Comparison of ENCODE assay signal across 8 cellular contexts in genomic region chr10:61752111-61753011, GRCh38.
DNase-seq lines count a peak whose midpoint lies in the region; ATAC-seq and TF ChIP-seq lines count a peak whose summit lies in the region.

No MANE protein-coding gene starts in this region.

- no peaks in the 10 kb centered on the region for H3K36me3 ChIP-seq in tibial nerve

- WGBS in tibial nerve, 2 donors: 58 to 68% methylated on average over 6 of the region's 6 CpGs

- no peak for TF ChIP-seq CTCF in tibial nerve (IDR thresholded peaks at IDR 0.05)

- H3K4me3 ChIP-seq in tibial nerve: no peak overlapping the region

- peaks cover 29% of the 10 kb centered on the region for H3K4me1 Mint-ChIP-seq in activated naive CD4-positive, alpha-beta T cell treated with anti-CD3 and anti-CD28 coated beads, Interleukin-2, amount 10 ng/mL, durations not matched to agents 7 days and 5 days
- H3K4me1 Mint-ChIP-seq in activated naive CD8-positive, alpha-beta T cell (ENCODE audit: low read depth): peaks cover 27% of the 10 kb centered on the region
- H3K4me1 Mint-ChIP-seq in memory B cell: peaks cover 15% of the 10 kb centered on the region

- no peak for TF ChIP-seq EP300 in tibial nerve (IDR thresholded peaks at IDR 0.05)

- H3K9me3 ChIP-seq in tibial nerve: no peaks in the 10 kb centered on the region

- H3K27ac ChIP-seq in tibial nerve: peak overlapping the region in 1 of 4 donors; percentile 24

- peak overlapping the region; percentile 86 for H3K27ac Mint-ChIP-seq in activated naive CD4-positive, alpha-beta T cell treated with anti-CD3 and anti-CD28 coated beads, Interleukin-2, amount 10 ng/mL, durations not matched to agents 7 days and 5 days
- no peak overlapping the region for H3K27ac Mint-ChIP-seq in activated naive CD8-positive, alpha-beta T cell
- no peak overlapping the region for H3K27ac Mint-ChIP-seq in memory B cell

- TF ChIP-seq POLR2A in tibial nerve (IDR thresholded peaks at IDR 0.05): no peak

- ATAC-seq in HG03439 (IDR thresholded peaks at IDR 0.05; ENCODE audit: unreplicated experiment) (peak; percentile 41), memory B cell (ENCODE audit: low read depth) (no peak), HG02588 (IDR thresholded peaks at IDR 0.05; ENCODE audit: unreplicated experiment) (no peak)

- peaks cover 0 to 22% (median 8%) of the 10 kb centered on the region in 4 donors for H3K4me1 ChIP-seq in tibial nerve

- H3K4me3 Mint-ChIP-seq in activated naive CD4-positive, alpha-beta T cell treated with anti-CD3 and anti-CD28 coated beads, Interleukin-2, amount 10 ng/mL, durations not matched to agents 7 days and 5 days: peak overlapping the region; percentile 21
- peak overlapping the region; percentile 24 for H3K4me3 Mint-ChIP-seq in activated naive CD8-positive, alpha-beta T cell
- H3K4me3 Mint-ChIP-seq in memory B cell: peak overlapping the region; percentile 17

- no peaks in the 10 kb centered on the region for H3K36me3 Mint-ChIP-seq in activated naive CD4-positive, alpha-beta T cell treated with anti-CD3 and anti-CD28 coated beads, Interleukin-2, amount 10 ng/mL, durations not matched to agents 7 days and 5 days
- no peaks in the 10 kb centered on the region for H3K36me3 Mint-ChIP-seq in activated naive CD8-positive, alpha-beta T cell
- no peaks in the 10 kb centered on the region for H3K36me3 Mint-ChIP-seq in memory B cell

- no peak for DNase-seq in activated naive CD4-positive, alpha-beta T cell treated with anti-CD3 and anti-CD28 coated beads, Interleukin-2, amount 10 ng/mL, durations not matched to agents 7 days and 5 days
- DNase-seq in activated naive CD4-positive, alpha-beta T cell treated with anti-CD3 and anti-CD28 coated beads, Interleukin-2, amount 50 U/mL, for 16 hours: no peak
- DNase-seq in memory B cell (ENCODE audit: low spot score in 2 of 2) (no peak), activated gamma-delta T cell treated with Interleukin-2 at 50 U/mL for 16 hours (no peak), tibial nerve (ENCODE audit: low spot score in 2 of 2) (no peak)

- no peaks in the 10 kb centered on the region for H3K27me3 ChIP-seq in tibial nerve

- CTCF ChIA-PET in activated naive CD4-positive, alpha-beta T cell treated with anti-CD3 and anti-CD28 coated beads, Interleukin-2, amount 10 ng/mL, durations not matched to agents 7 days and 5 days (lab: Charles Lee): interaction anchor here (0.6 to 4.5 kb wide), 11 partner anchors 9 to 287 kb away, joined by 3 to 62 read pairs (median 4); partner anchors contain the start of gene ARID5B

- H3K9me3 Mint-ChIP-seq in activated naive CD4-positive, alpha-beta T cell treated with anti-CD3 and anti-CD28 coated beads, Interleukin-2, amount 10 ng/mL, durations not matched to agents 7 days and 5 days: no peaks in the 10 kb centered on the region
- no peaks in the 10 kb centered on the region for H3K9me3 Mint-ChIP-seq in activated naive CD8-positive, alpha-beta T cell (ENCODE audit: low read depth)
- H3K9me3 Mint-ChIP-seq in memory B cell: no peaks in the 10 kb centered on the region

- H3K27me3 Mint-ChIP-seq in activated naive CD4-positive, alpha-beta T cell treated with anti-CD3 and anti-CD28 coated beads, Interleukin-2, amount 10 ng/mL, durations not matched to agents 7 days and 5 days: no peaks in the 10 kb centered on the region
- H3K27me3 Mint-ChIP-seq in activated naive CD8-positive, alpha-beta T cell: no peaks in the 10 kb centered on the region
- no peaks in the 10 kb centered on the region for H3K27me3 Mint-ChIP-seq in memory B cell
